ENCODE assay signal across 1 cellular context in genomic region chr2:88733155-88733902, GRCh38.
TF ChIP-seq lines count a peak whose summit lies in the region.

No MANE protein-coding gene starts in this region.

TF ChIP-seq in SK-N-SH treated with all-trans-retinoic acid at 6 μM for 48 hours, 23 proteins besides CTCF, POLR2A, EP300 and RAD21 (continued from another document):
- TF ChIP-seq POU6F1 (CRISPR knock-in tag; IDR thresholded peaks at IDR 0.05; ENCODE audit: borderline replicate concordance, low read depth) (no peak), RARB (CRISPR knock-in tag; IDR thresholded peaks at IDR 0.05) (no peak), ZNF8 (CRISPR knock-in tag; IDR thresholded peaks at IDR 0.05) (no peak), ZFP3 (CRISPR knock-in tag; IDR thresholded peaks at IDR 0.05) (no peak), ESRRG (CRISPR knock-in tag; IDR thresholded peaks at IDR 0.05) (no peak), TSHZ2 (CRISPR knock-in tag; IDR thresholded peaks at IDR 0.05) (no peak), ZNF565 (CRISPR knock-in tag; conservative IDR thresholded peaks at IDR 0.05; ENCODE audit: low read depth) (no peak), CSDC2 (CRISPR knock-in tag; IDR thresholded peaks at IDR 0.05) (no peak), ARNTL (CRISPR knock-in tag; IDR thresholded peaks at IDR 0.05; ENCODE audit: borderline replicate concordance, low read depth) (no peak)
- TF ChIP-seq, protein P1, sequence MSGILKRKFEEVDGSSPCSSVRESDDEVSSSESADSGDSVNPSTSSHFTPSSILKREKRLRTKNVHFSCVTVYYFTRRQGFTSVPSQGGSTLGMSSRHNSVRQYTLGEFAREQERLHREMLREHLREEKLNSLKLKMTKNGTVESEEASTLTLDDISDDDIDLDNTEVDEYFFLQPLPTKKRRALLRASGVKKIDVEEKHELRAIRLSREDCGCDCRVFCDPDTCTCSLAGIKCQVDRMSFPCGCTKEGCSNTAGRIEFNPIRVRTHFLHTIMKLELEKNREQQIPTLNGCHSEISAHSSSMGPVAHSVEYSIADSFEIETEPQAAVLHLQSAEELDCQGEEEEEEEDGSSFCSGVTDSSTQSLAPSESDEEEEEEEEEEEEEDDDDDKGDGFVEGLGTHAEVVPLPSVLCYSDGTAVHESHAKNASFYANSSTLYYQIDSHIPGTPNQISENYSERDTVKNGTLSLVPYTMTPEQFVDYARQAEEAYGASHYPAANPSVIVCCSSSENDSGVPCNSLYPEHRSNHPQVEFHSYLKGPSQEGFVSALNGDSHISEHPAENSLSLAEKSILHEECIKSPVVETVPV (CRISPR knock-in tag; IDR thresholded peaks at IDR 0.05) = no peak
TF ChIP-seq in SK-N-SH treated with all-trans-retinoic acid at 6 μM for 48 hours: peak in this region for 0.
